Comparison of ENCODE assay signal across 9 cellular contexts in genomic region chr7:102415685-102416225, GRCh38. TPM values are rescaled to one million over a fixed set of nuclear protein-coding genes. Genes with fewer than 3 reads are reported as not detected.
DNase-seq lines count a peak whose midpoint lies in the region; ATAC-seq and TF ChIP-seq lines count a peak whose summit lies in the region.
"Had no signal": no experiment of that assay in that cellular context is flagged by ENCODE, and none has a peak within 500 bp of the region (broad histone marks: within the 10 kb centered on the region; RNA-seq: fewer than 3 reads in every experiment).

No MANE protein-coding gene starts in this region.

- peaks cover 62% of the 10 kb centered on the region for H3K36me3 Mint-ChIP-seq in activated CD4-positive, alpha-beta memory T cell treated with anti-CD3 and anti-CD28 coated beads, Interleukin-2, amount 10 ng/mL, durations not matched to agents 7 days and 5 days (ENCODE audit: low read depth)

- H3K4me3 ChIP-seq in left ventricle myocardium inferior (no peak overlapping the region), left lung (no peak overlapping the region), aorta (ENCODE audit: low read length in 2 of 2) (no peak overlapping the region)
- H3K4me3 ChIP-seq: pancreas had no signal

- no peaks in the 10 kb centered on the region for H3K9me3 Mint-ChIP-seq in activated CD4-positive, alpha-beta memory T cell treated with anti-CD3 and anti-CD28 coated beads, Interleukin-2, amount 10 ng/mL, durations not matched to agents 7 days and 5 days

- POLR2A ChIA-PET in activated CD4-positive, alpha-beta memory T cell treated with anti-CD3 and anti-CD28 coated beads, Interleukin-2, amount 10 ng/mL, durations not matched to agents 7 days and 5 days (lab: Charles Lee): interaction anchor here (0.8 to 9.6 kb wide), 8 partner anchors 9 to 55 kb away, joined by 3 to 226 read pairs (median 12); partner anchors contain the start of genes ALKBH4, LRWD1, ORAI2 and PRKRIP1

- H3K4me3 Mint-ChIP-seq in activated CD4-positive, alpha-beta memory T cell treated with anti-CD3 and anti-CD28 coated beads, Interleukin-2, amount 10 ng/mL, durations not matched to agents 7 days and 5 days: peak overlapping the region; percentile 69

- H3K27me3 Mint-ChIP-seq in activated CD4-positive, alpha-beta memory T cell treated with anti-CD3 and anti-CD28 coated beads, Interleukin-2, amount 10 ng/mL, durations not matched to agents 7 days and 5 days: no peaks in the 10 kb centered on the region

- ATAC-seq in Right ventricle myocardium inferior (peak; percentile 21), left lung (peak; percentile 23), aorta (ENCODE audit: low FRiP score) (peak; percentile 50)

- TF ChIP-seq CTCF in left ventricle myocardium inferior (IDR thresholded peaks at IDR 0.05; ENCODE audit: borderline replicate concordance): no peak
- TF ChIP-seq CTCF in left lung (IDR thresholded peaks at IDR 0.05): no peak

- no peak overlapping the region for H3K27ac ChIP-seq in left ventricle myocardium inferior (replicated peaks)
- H3K27ac ChIP-seq in left lung: peak overlapping the region; percentile 39 to 71
- H3K27ac ChIP-seq in aorta (ENCODE audit: low read depth in 1 of 2, low read length in 2 of 2): no peak overlapping the region
- H3K27ac ChIP-seq: pancreas had no signal

- peaks cover 12% of the 10 kb centered on the region for H3K4me1 ChIP-seq in left ventricle myocardium inferior
- H3K4me1 ChIP-seq in left lung: peaks cover 0 to 36% of the 10 kb centered on the region in 2 donors
- H3K4me1 ChIP-seq in aorta (ENCODE audit: control insufficient read depth in 1 of 2, insufficient read depth in 2 of 2, low read length in 2 of 2): no peaks in the 10 kb centered on the region
- H3K4me1 ChIP-seq: pancreas had no signal

- 83 to 86% methylated on average over 12 of the region's 12 CpGs for whole genome bisulfite sequencing in aorta, 2 donors

- DNase-seq in Right ventricle myocardium inferior (ENCODE audit: missing footprints): peak; percentile 80
- no peak for DNase-seq in left ventricle myocardium inferior
- peak; percentile 88 for DNase-seq in activated CD4-positive, alpha-beta memory T cell treated with anti-CD3 and anti-CD28 coated beads, Interleukin-2, amount 10 ng/mL, durations not matched to agents 7 days and 5 days
- DNase-seq in left lung: no peak
- DNase-seq in aorta: no peak
- no peak for DNase-seq in UCSD-AML1 (lab: John Stamatoyannopoulos, UW; ENCODE audit: unreplicated experiment)
- no peak for DNase-seq in middle frontal gyrus (ENCODE audit: extremely low spot score, low spot score)
- DNase-seq in DMS79 (lab: John Stamatoyannopoulos, UW): no peak
- DNase-seq: pancreas had no signal

- H3K27ac Mint-ChIP-seq in activated CD4-positive, alpha-beta memory T cell treated with anti-CD3 and anti-CD28 coated beads, Interleukin-2, amount 10 ng/mL, durations not matched to agents 7 days and 5 days: peak overlapping the region; percentile 99

- H3K9me3 ChIP-seq in left ventricle myocardium inferior (replicated peaks) (no peaks in the 10 kb centered on the region), left lung (no peaks in the 10 kb centered on the region), aorta (ENCODE audit: control insufficient read depth, low read length) (no peaks in the 10 kb centered on the region)
- H3K9me3 ChIP-seq: pancreas had no signal

- intact Hi-C loops in Right ventricle myocardium inferior (cut with DNase I): no loop called here
- intact Hi-C loops in left ventricle myocardium inferior (cut with micrococcal nuclease): no loop called here
- intact Hi-C loops in left lung (cut with DNase I): no loop called here
- intact Hi-C loops in aorta (cut with DNase I): no loop called here

- H3K36me3 ChIP-seq in left ventricle myocardium inferior (peaks cover 70% of the 10 kb centered on the region), left lung (peaks cover 0 to 68% of the 10 kb centered on the region in 2 donors), aorta (ENCODE audit: control insufficient read depth in 1 of 2, insufficient read depth in 2 of 2, low read length in 1 of 2) (peaks cover 0 to 9% of the 10 kb centered on the region in 2 donors)

- CTCF ChIA-PET in activated CD4-positive, alpha-beta memory T cell treated with anti-CD3 and anti-CD28 coated beads, Interleukin-2, amount 10 ng/mL, durations not matched to agents 7 days and 5 days (lab: Charles Lee): interaction anchor here (0.7 to 7.2 kb wide), 11 partner anchors 8 to 51 kb away, joined by 4 to 57 read pairs (median 6); partner anchors contain the start of gene ORAI2

- H3K4me1 Mint-ChIP-seq in activated CD4-positive, alpha-beta memory T cell treated with anti-CD3 and anti-CD28 coated beads, Interleukin-2, amount 10 ng/mL, durations not matched to agents 7 days and 5 days: peaks cover 69% of the 10 kb centered on the region

- H3K27me3 ChIP-seq in left ventricle myocardium inferior (ENCODE audit: low read depth) (no peaks in the 10 kb centered on the region), left lung (no peaks in the 10 kb centered on the region), aorta (ENCODE audit: control insufficient read depth in 1 of 2, insufficient read depth in 2 of 2, low read length in 1 of 2) (no peaks in the 10 kb centered on the region)
- H3K27me3 ChIP-seq: pancreas had no signal

RNA-seq across cellular contexts. Expression of gene ORAI2, which starts 17.6 kb away (rescaled TPM):
- total RNA-seq in Right ventricle myocardium inferior: 3.0 TPM
- total RNA-seq in left ventricle myocardium inferior: 2.6 TPM
- 10 to 100 TPM; 59.5 to 61.9 TPM for total RNA-seq in activated CD4-positive, alpha-beta memory T cell treated with anti-CD3 and anti-CD28 coated beads, Interleukin-2, amount 10 ng/mL, durations not matched to agents 7 days and 5 days
- total RNA-seq in left lung: 10 to 100 TPM; 22.3 to 38.2 TPM
- total RNA-seq in aorta: 10 to 100 TPM; 17.8 to 25.5 TPM
- 1 to 10 TPM; 3.1 to 7.4 TPM for polyA plus RNA-seq in aorta

RNA-seq across cellular contexts. Expression of gene PRKRIP1, which starts 19.6 kb away (rescaled TPM):
- 10.6 TPM for total RNA-seq in Right ventricle myocardium inferior
- total RNA-seq in left ventricle myocardium inferior: 11.1 TPM
- 10 to 100 TPM; 27.2 to 28.3 TPM for total RNA-seq in activated CD4-positive, alpha-beta memory T cell treated with anti-CD3 and anti-CD28 coated beads, Interleukin-2, amount 10 ng/mL, durations not matched to agents 7 days and 5 days
- total RNA-seq in left lung: 10 to 100 TPM; 17.1 to 18.8 TPM
- 10 to 100 TPM; 19.0 to 26.0 TPM for total RNA-seq in aorta
- 10 to 100 TPM; 14.9 to 66.5 TPM for polyA plus RNA-seq in aorta

RNA-seq across cellular contexts. Expression of gene ALKBH4, which starts 48.9 kb away (rescaled TPM):
- 5.8 TPM for total RNA-seq in Right ventricle myocardium inferior
- 6.0 TPM for total RNA-seq in left ventricle myocardium inferior
- total RNA-seq in activated CD4-positive, alpha-beta memory T cell treated with anti-CD3 and anti-CD28 coated beads, Interleukin-2, amount 10 ng/mL, durations not matched to agents 7 days and 5 days: 10 to 100 TPM in 1 of 2 experiments, 1 to 10 TPM in 1; 9.4 to 10.4 TPM
- total RNA-seq in left lung: 1 to 10 TPM; 8.6 to 9.5 TPM
- 1 to 10 TPM; 6.1 to 8.7 TPM for total RNA-seq in aorta
- polyA plus RNA-seq in aorta: 10 to 100 TPM in 1 of 2 donors, 1 to 10 TPM in 1; 9.1 to 10.2 TPM

RNA-seq across cellular contexts. Expression of gene LRWD1, which starts 49.0 kb away (rescaled TPM):
- total RNA-seq in Right ventricle myocardium inferior (10.0 TPM), left ventricle myocardium inferior (11.2 TPM), left lung (10 to 100 TPM; 12.9 to 16.6 TPM), aorta (1 to 10 TPM; 8.6 to 9.4 TPM)
- total RNA-seq in activated CD4-positive, alpha-beta memory T cell treated with anti-CD3 and anti-CD28 coated beads, Interleukin-2, amount 10 ng/mL, durations not matched to agents 7 days and 5 days: 10 to 100 TPM; 19.5 to 19.8 TPM
- polyA plus RNA-seq in aorta: 10 to 100 TPM; 13.4 to 16.5 TPM

RNA-seq across cellular contexts. Expression of gene SPDYE6, which starts 59.5 kb away (rescaled TPM):
- not detected for total RNA-seq in Right ventricle myocardium inferior
- total RNA-seq in left ventricle myocardium inferior: not detected
- total RNA-seq in activated CD4-positive, alpha-beta memory T cell treated with anti-CD3 and anti-CD28 coated beads, Interleukin-2, amount 10 ng/mL, durations not matched to agents 7 days and 5 days: under 1 TPM in 1 of 2 experiments, not detected in 1; 0.13 TPM
- total RNA-seq in left lung: not detected
- total RNA-seq in aorta: not detected
- polyA plus RNA-seq in aorta: under 1 TPM in 1 of 2 donors, not detected in 1; 0.31 TPM
- total RNA-seq: pancreas had no signal
- polyA plus RNA-seq: pancreas had no signal

Comparison
In these comparisons a context has a peak if more than half of its experiments do, and no peak if none do; other contexts are left out.
1. DNase-seq: peak in Right ventricle myocardium inferior (single experiment) and activated CD4-positive, alpha-beta memory T cell treated with anti-CD3 and anti-CD28 coated beads, Interleukin-2, amount 10 ng/mL, durations not matched to agents 7 days and 5 days (single experiment); none in left ventricle myocardium inferior (single experiment), left lung (0 of 2), aorta (0 of 2), UCSD-AML1 (single experiment), middle frontal gyrus (single experiment) and DMS79 (single experiment).
2. H3K27ac ChIP-seq: peak in left lung (2 of 2); none in left ventricle myocardium inferior (single experiment) and aorta (0 of 2).
3. Peak in every context shown above with its lines, with median percentiles within 50 percentile points of each other: ATAC-seq.